8 cellular contexts compared by ENCODE assay signal in genomic region chr17:78412403-78412802, GRCh38. TPM values are rescaled to one million over a fixed set of nuclear protein-coding genes. Genes with fewer than 3 reads are reported as not detected.
DNase-seq lines count a peak whose midpoint lies in the region; ATAC-seq and TF ChIP-seq lines count a peak whose summit lies in the region.

No MANE protein-coding gene starts in this region.

- TF ChIP-seq POLR2A in HCT116 (IDR thresholded peaks at IDR 0.05; ENCODE audit: borderline replicate concordance, extremely low read depth, insufficient read depth, insufficient read length): no peak

- intact Hi-C loops in HCT116 (cut with micrococcal nuclease): no loop called here
- intact Hi-C loops in right cardiac atrium (cut with DNase I): no loop called here

- peak; percentile 9 to 69 (median 60); a peak in 5 of 6 replicates for TF ChIP-seq CTCF in HCT116 (IDR thresholded peaks at IDR 0.05 in 2 of 3, conservative IDR thresholded peaks at IDR 0.05 in 1 of 3; ENCODE audit: borderline replicate concordance in 1 of 3, insufficient read depth in 1 of 3, low read depth in 2 of 3, low read length in 2 of 3)

- H3K4me3 Mint-ChIP-seq in stimulated activated naive CD8-positive, alpha-beta T cell treated with anti-CD3 and anti-CD28 coated beads, Interleukin-15, Interleukin-2, amounts not matched to agents 100 ng/mL and 50 ng/mL, for 24 hours: peak overlapping the region; percentile 45

- H3K27ac ChIP-seq in BLaER1 treated with 17β-estradiol and CSF1 and Interleukin-3, amounts not matched to agents 10 nM and 100 nM: peak overlapping the region; percentile 82 to 99 (median 91)
- H3K27ac ChIP-seq in HCT116 (ENCODE audit: low read depth, low read length) (no peak overlapping the region), right cardiac atrium (ENCODE audit: low read length) (peak overlapping the region; percentile 5)

- CTCF ChIA-PET in HCT116 (lab: Charles Lee): interaction anchor here (0.6 kb wide), 1 partner anchor 322 kb away, joined by 3 read pairs; no protein-coding TSS in a partner anchor

- no peak for TF ChIP-seq RAD21 in HCT116 (IDR thresholded peaks at IDR 0.05; ENCODE audit: low read depth)

- no peaks in the 10 kb centered on the region for H3K27me3 Mint-ChIP-seq in stimulated activated naive CD8-positive, alpha-beta T cell treated with anti-CD3 and anti-CD28 coated beads, Interleukin-15, Interleukin-2, amounts not matched to agents 100 ng/mL and 50 ng/mL, for 24 hours

- H3K4me1 Mint-ChIP-seq in stimulated activated naive CD8-positive, alpha-beta T cell treated with anti-CD3 and anti-CD28 coated beads, Interleukin-15, Interleukin-2, amounts not matched to agents 100 ng/mL and 50 ng/mL, for 24 hours (ENCODE audit: low read depth): peaks cover 56% of the 10 kb centered on the region

- H3K4me1 ChIP-seq in BLaER1 treated with 17β-estradiol and CSF1 and Interleukin-3, amounts not matched to agents 10 nM and 100 nM: peaks cover 73 to 100% (median 91%) of the 10 kb centered on the region in 10 experiments
- H3K4me1 ChIP-seq in HCT116 (ENCODE audit: control insufficient read depth in 1 of 2, insufficient read depth in 2 of 2, low read length in 2 of 2) (peaks cover 13 to 21% of the 10 kb centered on the region in 2 experiments), right cardiac atrium (ENCODE audit: control insufficient read depth, insufficient read depth, low read length) (peaks cover 38% of the 10 kb centered on the region)

- H3K27me3 ChIP-seq in BLaER1 treated with 17β-estradiol and CSF1 and Interleukin-3, amounts not matched to agents 10 nM and 100 nM: no peaks in the 10 kb centered on the region
- H3K27me3 ChIP-seq in HCT116 (ENCODE audit: insufficient read depth, low read length) (no peaks in the 10 kb centered on the region), right cardiac atrium (ENCODE audit: control insufficient read depth, insufficient read depth) (no peaks in the 10 kb centered on the region)

- peak overlapping the region; percentile 83 for H3K27ac Mint-ChIP-seq in stimulated activated naive CD8-positive, alpha-beta T cell treated with anti-CD3 and anti-CD28 coated beads, Interleukin-15, Interleukin-2, amounts not matched to agents 100 ng/mL and 50 ng/mL, for 24 hours

- peak; percentile 74 for ATAC-seq in HCT116
- ATAC-seq in right cardiac atrium: no peak
- no peak for ATAC-seq in GM19463 (IDR thresholded peaks at IDR 0.05; ENCODE audit: unreplicated experiment)
- ATAC-seq in GM18870 (IDR thresholded peaks at IDR 0.05; ENCODE audit: unreplicated experiment): no peak

- 86% methylated on average over 10 of the region's 10 CpGs for WGBS in right cardiac atrium

- peaks cover 62% of the 10 kb centered on the region for H3K79me2 ChIP-seq in HCT116 (ENCODE audit: insufficient read depth, low read length)

- no peaks in the 10 kb centered on the region for H3K9me2 ChIP-seq in HCT116 (ENCODE audit: insufficient read depth)

- no peaks in the 10 kb centered on the region for H3K9me3 ChIP-seq in BLaER1 treated with 17β-estradiol and CSF1 and Interleukin-3, amounts not matched to agents 10 nM and 100 nM (replicated peaks in 1 of 11)
- H3K9me3 ChIP-seq in HCT116 (ENCODE audit: control insufficient read depth in 1 of 2, insufficient read depth in 1 of 2, low read depth in 1 of 2, low read length in 2 of 2) (no peaks in the 10 kb centered on the region), right cardiac atrium (ENCODE audit: control insufficient read depth, low read length) (no peaks in the 10 kb centered on the region)

- RAD21 ChIA-PET in HCT116 (lab: Charles Lee; ENCODE audit: low non-redundant PET in 1 of 2, low total read pairs in 2 of 2, uncharacterized antibody in 2 of 2, unreplicated experiment in 2 of 2): interaction anchor here in 1 of 2 experiments (0.7 kb wide), 1 partner anchor 161 kb away, joined by 4 read pairs; no protein-coding TSS in a partner anchor

- peaks cover 39% of the 10 kb centered on the region for H3K36me3 Mint-ChIP-seq in stimulated activated naive CD8-positive, alpha-beta T cell treated with anti-CD3 and anti-CD28 coated beads, Interleukin-15, Interleukin-2, amounts not matched to agents 100 ng/mL and 50 ng/mL, for 24 hours (ENCODE audit: low read depth)

- H4K20me1 ChIP-seq in BLaER1 treated with 17β-estradiol and CSF1 and Interleukin-3, amounts not matched to agents 10 nM and 100 nM: peaks cover 21 to 93% (median 61%) of the 10 kb centered on the region in 11 experiments; a peak in 20 of 22 replicates
- H4K20me1 ChIP-seq in HCT116 (ENCODE audit: insufficient read depth): peaks cover 5% of the 10 kb centered on the region; the same call in 1 of the 2 replicates

- no peak overlapping the region for H2AFZ ChIP-seq in HCT116 (ENCODE audit: low read depth, low read length, poor library complexity, severe bottlenecking)

- POLR2A ChIA-PET in HCT116 (lab: Charles Lee): interaction anchor here (0.6 kb wide), 1 partner anchor 1425 kb away, joined by 3 read pairs; no protein-coding TSS in a partner anchor

- H3K9me3 Mint-ChIP-seq in stimulated activated naive CD8-positive, alpha-beta T cell treated with anti-CD3 and anti-CD28 coated beads, Interleukin-15, Interleukin-2, amounts not matched to agents 100 ng/mL and 50 ng/mL, for 24 hours: no peaks in the 10 kb centered on the region

- H3K4me2 ChIP-seq in BLaER1 treated with 17β-estradiol and CSF1 and Interleukin-3, amounts not matched to agents 10 nM and 100 nM: peak overlapping the region; percentile 67 to 97 (median 89)
- H3K4me2 ChIP-seq in HCT116 (ENCODE audit: low read length): no peak overlapping the region

- peaks cover 44 to 96% (median 78%) of the 10 kb centered on the region in 11 experiments for H3K36me3 ChIP-seq in BLaER1 treated with 17β-estradiol and CSF1 and Interleukin-3, amounts not matched to agents 10 nM and 100 nM
- peaks cover 17 to 18% of the 10 kb centered on the region in 2 experiments; a peak in 2 of 4 replicates for H3K36me3 ChIP-seq in HCT116 (ENCODE audit: control insufficient read depth in 1 of 2, insufficient read depth in 2 of 2, low read length in 2 of 2)

- no TSS peak for BruUV-seq in HCT116 (replicated peaks; lab: Mats Ljungman, UMichigan)

- no peak for DNase-seq in HCT116 (ENCODE audit: low read depth, low spot score)
- peak; percentile 15 to 33 for DNase-seq in activated CD4-positive, alpha-beta T cell treated with anti-CD3 and anti-CD28 coated beads, Interleukin-2, amount 50 U/mL, for 4 hours
- DNase-seq in right cardiac atrium: peak in 1 of 3 donors; percentile 37
- no peak for DNase-seq in amygdala (lab: John Stamatoyannopoulos, UW)

- peak overlapping the region in 4 of 10 experiments; percentile 26 to 44 (median 33); a peak in 5 of 20 replicates for H3K4me3 ChIP-seq in BLaER1 treated with 17β-estradiol and CSF1 and Interleukin-3, amounts not matched to agents 10 nM and 100 nM
- H3K4me3 ChIP-seq in HCT116 (replicated peaks in 1 of 2; ENCODE audit: low read depth in 1 of 2, low read length in 2 of 2) (no peak overlapping the region), right cardiac atrium (ENCODE audit: low read length) (no peak overlapping the region)

- H3K9ac ChIP-seq in BLaER1 treated with 17β-estradiol and CSF1 and Interleukin-3, amounts not matched to agents 10 nM and 100 nM: peak overlapping the region; percentile 64 to 81 (median 78)
- no peak overlapping the region for H3K9ac ChIP-seq in HCT116 (ENCODE audit: low read length)

TF ChIP-seq in HCT116, 20 proteins besides CTCF, POLR2A, EP300 and RAD21:
- TF ChIP-seq SP1 (IDR thresholded peaks at IDR 0.05; ENCODE audit: low read depth) (no peak), MAX (IDR thresholded peaks at IDR 0.05) (no peak)

RNA-seq across cellular contexts. Expression of gene PGS1, which starts 34.0 kb away (rescaled TPM):
- 44.4 TPM for total RNA-seq in HCT116 (2021; ENCODE audit: unreplicated experiment)
- polyA plus RNA-seq in HCT116 (2012): 27.4 and 29.1 TPM in 2 replicates
- total RNA-seq in right cardiac atrium: 10 to 100 TPM; 20.2 to 22.2 (median 20.8) TPM
- 13.9 TPM for polyA plus RNA-seq in right cardiac atrium

RNA-seq across cellular contexts. Expression of gene SOCS3, which starts 52.5 kb away (rescaled TPM):
- total RNA-seq in HCT116 (2021; ENCODE audit: unreplicated experiment) (26.7 TPM), right cardiac atrium (10 to 100 TPM in 3 of 4 donors, 1 to 10 TPM in 1; 6.6 to 51.2 (median 11.6) TPM)
- 23.7 and 28.3 TPM in 2 replicates for polyA plus RNA-seq in HCT116 (2012)
- polyA plus RNA-seq in right cardiac atrium: 52.6 TPM

Comparison
In these comparisons a context has a peak if more than half of its experiments do, and no peak if none do; other contexts are left out.
1. DNase-seq: peak in activated CD4-positive, alpha-beta T cell treated with anti-CD3 and anti-CD28 coated beads, Interleukin-2, amount 50 U/mL, for 4 hours (2 of 2); none in HCT116 (single experiment) and amygdala (0 of 56).